12 cellular contexts compared by ENCODE assay signal in the genomic region with DNA sequence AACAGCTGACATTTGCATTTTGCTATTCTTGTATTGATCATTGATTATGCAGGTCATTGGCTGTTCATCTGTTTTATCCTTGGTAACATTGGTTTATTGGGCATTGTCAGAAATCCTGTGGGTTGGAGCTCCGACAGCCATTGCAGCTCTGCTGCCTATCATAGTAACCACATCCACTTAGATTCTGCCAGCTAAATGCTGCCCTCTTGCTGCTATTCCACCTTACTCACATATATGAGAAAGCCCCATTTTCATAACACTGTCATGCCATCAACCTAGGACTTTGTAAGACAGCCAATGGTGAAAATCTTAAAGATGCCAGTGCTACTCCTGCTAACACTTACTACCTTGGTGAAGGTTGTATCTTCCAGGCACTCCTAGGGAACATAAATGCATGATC.
DNase-seq lines count a peak whose midpoint lies in the region; ATAC-seq and TF ChIP-seq lines count a peak whose summit lies in the region.
"Had no signal": no experiment of that assay in that cellular context is flagged by ENCODE, and none has a peak within 500 bp of the region (broad histone marks: within the 10 kb centered on the region; RNA-seq: fewer than 3 reads in every experiment).

No MANE protein-coding gene starts in this region.

- H3K27me3 ChIP-seq in endodermal cell (ENCODE audit: control insufficient read depth, insufficient read depth, low read length, poor library complexity, severe bottlenecking), result peaks cover 11% of the 10 kb centered on the region
- H3K27me3 ChIP-seq: SJCRH30 had no signal

- ATAC-seq in activated T-cell treated with anti-CD3 and anti-CD28 coated beads, Interleukin-2, amount 50 U/mL, for 72 hours (replicated peaks in 1 of 2), result peak; percentile 35 to 40
- peak; percentile 53 to 76 for ATAC-seq in stimulated activated naive B cell treated with anti-CD40 and anti-IgM and Interleukin-4, amounts not matched to agents 10 μg/mL and 1 μg/mL and 100 μg/mL, for 72 hours (replicated peaks)
- ATAC-seq: naive thymus-derived CD4-positive, alpha-beta T cell had no signal

- H3K36me3 Mint-ChIP-seq in activated T-cell treated with anti-CD3 and anti-CD28 coated beads, Interleukin-2, amount 50 U/mL, for 72 hours (ENCODE audit: insufficient read depth in 2 of 2), result no peaks in the 10 kb centered on the region
- H3K36me3 Mint-ChIP-seq in activated T-cell treated with anti-CD3 and anti-CD28 coated beads, Interleukin-2, amount 50 U/mL, for 24 hours (ENCODE audit: low read depth), result no peaks in the 10 kb centered on the region
- no peaks in the 10 kb centered on the region for H3K36me3 Mint-ChIP-seq in endodermal cell (ENCODE audit: low read depth)
- no peaks in the 10 kb centered on the region for H3K36me3 Mint-ChIP-seq in stimulated activated naive B cell treated with anti-CD40 and anti-IgM and Interleukin-4, amounts not matched to agents 10 μg/mL and 1 μg/mL and 100 μg/mL, for 72 hours
- H3K36me3 Mint-ChIP-seq: naive thymus-derived CD4-positive, alpha-beta T cell had no signal

- H3K9me3 ChIP-seq in endodermal cell (ENCODE audit: control insufficient read depth, low read length), result no peaks in the 10 kb centered on the region
- H3K9me3 ChIP-seq: SJCRH30 had no signal

- H3K36me3 ChIP-seq in endodermal cell (ENCODE audit: control insufficient read depth, insufficient read depth, low read length), result no peaks in the 10 kb centered on the region
- H3K36me3 ChIP-seq: SJCRH30 had no signal

- 79 to 88% methylated on average over 1 of the region's 1 CpG for WGBS in endodermal cell (ENCODE audit: insufficient coverage in 1 of 2, insufficient read length in 1 of 2), 2 experiments

- peak; percentile 64 for TF ChIP-seq CTCF in endodermal cell (conservative IDR thresholded peaks at IDR 0.05)

- peak in 1 of 2 donors; percentile 4 for DNase-seq in activated T-cell treated with anti-CD3 and anti-CD28 coated beads, Interleukin-2, amount 50 U/mL, for 72 hours
- no peak for DNase-seq in activated T-cell treated with anti-CD3 and anti-CD28 coated beads, Interleukin-2, amount 50 U/mL, for 24 hours
- DNase-seq in NAMALWA (ENCODE audit: low spot score) (peak; percentile 49), endodermal cell (peak; percentile 50), hepatic stellate cell (ENCODE audit: low spot score) (no peak), NCI-H2171 (lab: John Stamatoyannopoulos, UW) (no peak)
- no peak for DNase-seq in stimulated activated naive B cell treated with anti-CD40 and anti-IgM and Interleukin-4, amounts not matched to agents 10 μg/mL and 1 μg/mL and 100 μg/mL, for 72 hours
- DNase-seq in stimulated activated CD4-positive, alpha-beta T cell treated with anti-CD3 and anti-CD28 coated beads, Interleukin-2, amount 100 ng/mL, for 24 hours, result no peak
- DNase-seq: GDM1; stimulated activated naive CD4-positive, alpha-beta T cell had no signal

- H3K27ac ChIP-seq in endodermal cell (ENCODE audit: low read depth, low read length), result no peak overlapping the region
- H3K27ac ChIP-seq: SJCRH30 had no signal

- H3K9me3 Mint-ChIP-seq in activated T-cell treated with anti-CD3 and anti-CD28 coated beads, Interleukin-2, amount 50 U/mL, for 72 hours, result no peaks in the 10 kb centered on the region
- H3K9me3 Mint-ChIP-seq in activated T-cell treated with anti-CD3 and anti-CD28 coated beads, Interleukin-2, amount 50 U/mL, for 24 hours, result no peaks in the 10 kb centered on the region
- no peaks in the 10 kb centered on the region for H3K9me3 Mint-ChIP-seq in endodermal cell
- no peaks in the 10 kb centered on the region for H3K9me3 Mint-ChIP-seq in stimulated activated naive B cell treated with anti-CD40 and anti-IgM and Interleukin-4, amounts not matched to agents 10 μg/mL and 1 μg/mL and 100 μg/mL, for 72 hours
- H3K9me3 Mint-ChIP-seq: naive thymus-derived CD4-positive, alpha-beta T cell had no signal

- peaks cover 10% of the 10 kb centered on the region for H3K27me3 Mint-ChIP-seq in activated T-cell treated with anti-CD3 and anti-CD28 coated beads, Interleukin-2, amount 50 U/mL, for 72 hours (ENCODE audit: low read depth)
- H3K27me3 Mint-ChIP-seq in activated T-cell treated with anti-CD3 and anti-CD28 coated beads, Interleukin-2, amount 50 U/mL, for 24 hours, result peaks cover 15% of the 10 kb centered on the region
- H3K27me3 Mint-ChIP-seq in endodermal cell (ENCODE audit: insufficient read depth), result peaks cover 18% of the 10 kb centered on the region
- no peaks in the 10 kb centered on the region for H3K27me3 Mint-ChIP-seq in stimulated activated naive B cell treated with anti-CD40 and anti-IgM and Interleukin-4, amounts not matched to agents 10 μg/mL and 1 μg/mL and 100 μg/mL, for 72 hours

- H3K9ac ChIP-seq in endodermal cell (ENCODE audit: extremely low read depth, low read length, poor library complexity, severe bottlenecking), result no peak overlapping the region

- H3K27ac Mint-ChIP-seq in activated T-cell treated with anti-CD3 and anti-CD28 coated beads, Interleukin-2, amount 50 U/mL, for 72 hours, result no peak overlapping the region
- H3K27ac Mint-ChIP-seq in activated T-cell treated with anti-CD3 and anti-CD28 coated beads, Interleukin-2, amount 50 U/mL, for 24 hours, result no peak overlapping the region
- no peak overlapping the region for H3K27ac Mint-ChIP-seq in endodermal cell
- no peak overlapping the region for H3K27ac Mint-ChIP-seq in stimulated activated naive B cell treated with anti-CD40 and anti-IgM and Interleukin-4, amounts not matched to agents 10 μg/mL and 1 μg/mL and 100 μg/mL, for 72 hours
- H3K27ac Mint-ChIP-seq: naive thymus-derived CD4-positive, alpha-beta T cell had no signal

- no peak overlapping the region for H3K4me3 Mint-ChIP-seq in activated T-cell treated with anti-CD3 and anti-CD28 coated beads, Interleukin-2, amount 50 U/mL, for 72 hours
- no peak overlapping the region for H3K4me3 Mint-ChIP-seq in activated T-cell treated with anti-CD3 and anti-CD28 coated beads, Interleukin-2, amount 50 U/mL, for 24 hours
- H3K4me3 Mint-ChIP-seq in endodermal cell, result no peak overlapping the region
- no peak overlapping the region for H3K4me3 Mint-ChIP-seq in stimulated activated naive B cell treated with anti-CD40 and anti-IgM and Interleukin-4, amounts not matched to agents 10 μg/mL and 1 μg/mL and 100 μg/mL, for 72 hours
- H3K4me3 Mint-ChIP-seq: naive thymus-derived CD4-positive, alpha-beta T cell had no signal

- no peaks in the 10 kb centered on the region for H3K4me1 Mint-ChIP-seq in activated T-cell treated with anti-CD3 and anti-CD28 coated beads, Interleukin-2, amount 50 U/mL, for 72 hours (ENCODE audit: low read depth)
- H3K4me1 Mint-ChIP-seq in activated T-cell treated with anti-CD3 and anti-CD28 coated beads, Interleukin-2, amount 50 U/mL, for 24 hours (ENCODE audit: low read depth), result no peaks in the 10 kb centered on the region
- peaks cover 4% of the 10 kb centered on the region for H3K4me1 Mint-ChIP-seq in endodermal cell
- H3K4me1 Mint-ChIP-seq in stimulated activated naive B cell treated with anti-CD40 and anti-IgM and Interleukin-4, amounts not matched to agents 10 μg/mL and 1 μg/mL and 100 μg/mL, for 72 hours, result no peaks in the 10 kb centered on the region
- H3K4me1 Mint-ChIP-seq: naive thymus-derived CD4-positive, alpha-beta T cell had no signal

- no peak overlapping the region for H3K4me3 ChIP-seq in endodermal cell (ENCODE audit: low read length)
- H3K4me3 ChIP-seq: SJCRH30 had no signal

- no peaks in the 10 kb centered on the region for H3K4me1 ChIP-seq in endodermal cell (ENCODE audit: control insufficient read depth, insufficient read depth, low read length)
- H3K4me1 ChIP-seq: SJCRH30 had no signal

Comparison
In these comparisons a context has a peak if more than half of its experiments do, and no peak if none do; other contexts are left out.
1. DNase-seq: peak in NAMALWA (single experiment) and endodermal cell (single experiment); none in activated T-cell treated with anti-CD3 and anti-CD28 coated beads, Interleukin-2, amount 50 U/mL, for 24 hours (single experiment), stimulated activated naive B cell treated with anti-CD40 and anti-IgM and Interleukin-4, amounts not matched to agents 10 μg/mL and 1 μg/mL and 100 μg/mL, for 72 hours (single experiment), stimulated activated CD4-positive, alpha-beta T cell treated with anti-CD3 and anti-CD28 coated beads, Interleukin-2, amount 100 ng/mL, for 24 hours (0 of 2), hepatic stellate cell (single experiment) and NCI-H2171 (single experiment).